ENCODE assay signal across 26 cellular contexts in the genomic region with DNA sequence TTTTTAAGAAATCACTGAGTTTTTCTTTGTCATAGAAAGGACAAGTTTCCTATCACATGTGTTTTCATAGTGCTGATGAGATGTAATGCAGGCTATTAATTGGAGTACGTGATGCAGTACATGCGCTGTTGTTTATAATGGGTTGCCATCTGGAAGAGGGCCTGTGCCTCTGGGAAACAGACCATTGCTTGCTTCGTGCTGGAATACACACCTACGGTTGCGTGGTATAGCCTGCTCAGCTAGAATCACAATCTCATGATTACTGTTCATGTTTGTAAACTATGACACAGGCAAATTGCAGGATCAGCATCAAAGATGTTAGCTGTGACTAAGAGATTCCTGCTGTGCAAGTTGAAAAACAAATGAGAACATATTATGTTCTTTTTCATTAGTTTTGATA.
DNase-seq lines count a peak whose midpoint lies in the region; ATAC-seq and TF ChIP-seq lines count a peak whose summit lies in the region.
"Had no signal": no experiment of that assay in that cellular context is flagged by ENCODE, and none has a peak within 500 bp of the region (broad histone marks: within the 10 kb centered on the region; RNA-seq: fewer than 3 reads in every experiment).

No MANE protein-coding gene starts in this region.

- no peak overlapping the region for H3K27ac ChIP-seq in brain microvascular endothelial cell
- no peak overlapping the region for H3K27ac ChIP-seq in coronary artery
- H3K27ac ChIP-seq: A549, adrenal gland, heart right ventricle, psoas muscle had no signal

- no peak for ATAC-seq in GM21360 (IDR thresholded peaks at IDR 0.05; ENCODE audit: unreplicated experiment)
- no peak for ATAC-seq in GM21528 (IDR thresholded peaks at IDR 0.05; ENCODE audit: low FRiP score, unreplicated experiment)
- ATAC-seq: A549, heart right ventricle, left colon, psoas muscle, SK-N-SH treated with all-trans-retinoic acid at 6 μM for 48 hours had no signal

- H3K4me3 ChIP-seq in brain microvascular endothelial cell (ENCODE audit: low read depth, low read length), result no peak overlapping the region
- H3K4me3 ChIP-seq in coronary artery, result no peak overlapping the region
- H3K4me3 ChIP-seq: A549, adrenal gland, breast epithelium, heart right ventricle, psoas muscle had no signal

- peak; percentile 70 for DNase-seq in AG09319 (ENCODE audit: extremely low read depth, low read depth)
- DNase-seq in HCEC 1CT, result peak; percentile 32
- DNase-seq in brain microvascular endothelial cell, result peak; percentile 45
- DNase-seq in kidney glomerular epithelial cell (lab: John Stamatoyannopoulos, UW), result peak; percentile 8
- DNase-seq in coronary artery (ENCODE audit: low spot score), result no peak
- DNase-seq in activated naive CD4-positive, alpha-beta T cell treated with anti-CD3 and anti-CD28 coated beads, Interleukin-2, amount 50 U/mL, for 16 hours, result no peak
- DNase-seq: activated CD4-positive, alpha-beta T cell treated with anti-CD3 and anti-CD28 coated beads for 4 hours; activated CD8-positive, alpha-beta memory T cell treated with anti-CD3 and anti-CD28 coated beads for 24 hours; activated naive CD4-positive, alpha-beta T cell; activated T-cell treated with anti-CD3 and anti-CD28 coated beads, Interleukin-2, amount 50 U/mL, for 24 hours; adrenal gland; heart right ventricle; Karpas-422; left colon; naive B cell; NCI-H187 treated with DMSO at 0.1 percent for 48 hours; NCI-H2227 treated with DMSO at 0.1 percent for 48 hours; NCI-H774; psoas muscle; T-helper 2 cell; trophoblast cell had no signal

- no peaks in the 10 kb centered on the region for H3K27me3 ChIP-seq in brain microvascular endothelial cell (replicated peaks)
- H3K27me3 ChIP-seq: adrenal gland, breast epithelium had no signal

- in situ Hi-C loops in brain microvascular endothelial cell (cut with HindIII; ENCODE audit: low pct_ligation_motif_present, low sequenced_read_pairs), result no loop called here

- TF ChIP-seq CTCF in AG09319 (IDR thresholded peaks at IDR 0.05; ENCODE audit: low read depth, low read length) (no peak), brain microvascular endothelial cell (IDR thresholded peaks at IDR 0.05; ENCODE audit: low read depth, low read length, missing control alignments) (no peak), coronary artery (IDR thresholded peaks at IDR 0.05) (no peak)

- H3K36me3 ChIP-seq in brain microvascular endothelial cell (replicated peaks), result no peaks in the 10 kb centered on the region
- H3K36me3 ChIP-seq: adrenal gland, breast epithelium, heart right ventricle had no signal

Comparison
In these comparisons a context has a peak if more than half of its experiments do, and no peak if none do; other contexts are left out.
1. DNase-seq: peak in AG09319 (single experiment), HCEC 1CT (single experiment), brain microvascular endothelial cell (single experiment) and kidney glomerular epithelial cell (single experiment); none in coronary artery (single experiment) and activated naive CD4-positive, alpha-beta T cell treated with anti-CD3 and anti-CD28 coated beads, Interleukin-2, amount 50 U/mL, for 16 hours (single experiment).